ENCODE assay signal across 2 cellular contexts in the genomic region with DNA sequence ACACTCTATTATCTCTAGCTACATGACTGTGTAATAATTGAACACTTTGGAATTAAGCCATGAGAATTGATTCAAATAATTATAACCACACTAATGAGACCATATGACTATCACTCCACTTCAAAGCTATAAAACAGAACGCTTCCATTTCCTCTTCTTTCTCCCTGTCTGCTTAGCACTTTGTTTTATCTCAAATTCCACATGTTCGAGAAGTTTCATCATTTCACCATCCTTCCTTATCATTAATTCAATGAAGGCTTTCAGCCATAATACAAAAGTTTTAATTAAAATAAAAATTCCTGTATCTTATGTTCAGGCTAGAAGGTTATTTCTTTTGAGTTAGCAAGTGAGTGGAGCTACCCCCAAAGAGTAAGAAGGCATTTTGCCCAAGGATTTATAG.
TF ChIP-seq lines count a peak whose summit lies in the region.

No MANE protein-coding gene starts in this region.

TF ChIP-seq in SK-N-SH, 30 proteins besides CTCF, POLR2A, EP300 and RAD21:
- TF ChIP-seq POLR2AphosphoS5 (IDR thresholded peaks at IDR 0.05; ENCODE audit: low read depth, low read length) (no peak), EZH2phosphoT487 (IDR thresholded peaks at IDR 0.05; ENCODE audit: borderline replicate concordance, low read depth) (no peak), RCOR1 (IDR thresholded peaks at IDR 0.05; ENCODE audit: low read length) (no peak), MXI1 (IDR thresholded peaks at IDR 0.05; ENCODE audit: low read depth, low read length) (no peak), JUND (IDR thresholded peaks at IDR 0.05) (no peak), FOXJ3 (CRISPR knock-in tag; IDR thresholded peaks at IDR 0.05) (no peak), FOXM1 (IDR thresholded peaks at IDR 0.05; ENCODE audit: low read depth) (no peak), TAF1 (IDR thresholded peaks at IDR 0.05; ENCODE audit: borderline replicate concordance, low read depth, low read length) (no peak)
- TF ChIP-seq, protein P1, sequence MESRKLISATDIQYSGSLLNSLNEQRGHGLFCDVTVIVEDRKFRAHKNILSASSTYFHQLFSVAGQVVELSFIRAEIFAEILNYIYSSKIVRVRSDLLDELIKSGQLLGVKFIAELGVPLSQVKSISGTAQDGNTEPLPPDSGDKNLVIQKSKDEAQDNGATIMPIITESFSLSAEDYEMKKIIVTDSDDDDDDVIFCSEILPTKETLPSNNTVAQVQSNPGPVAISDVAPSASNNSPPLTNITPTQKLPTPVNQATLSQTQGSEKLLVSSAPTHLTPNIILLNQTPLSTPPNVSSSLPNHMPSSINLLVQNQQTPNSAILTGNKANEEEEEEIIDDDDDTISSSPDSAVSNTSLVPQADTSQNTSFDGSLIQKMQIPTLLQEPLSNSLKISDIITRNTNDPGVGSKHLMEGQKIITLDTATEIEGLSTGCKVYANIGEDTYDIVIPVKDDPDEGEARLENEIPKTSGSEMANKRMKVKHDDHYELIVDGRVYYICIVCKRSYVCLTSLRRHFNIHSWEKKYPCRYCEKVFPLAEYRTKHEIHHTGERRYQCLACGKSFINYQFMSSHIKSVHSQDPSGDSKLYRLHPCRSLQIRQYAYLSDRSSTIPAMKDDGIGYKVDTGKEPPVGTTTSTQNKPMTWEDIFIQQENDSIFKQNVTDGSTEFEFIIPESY (IDR thresholded peaks at IDR 0.05; ENCODE audit: borderline replicate concordance, low read depth), result no peak
- TF ChIP-seq, protein P2, sequence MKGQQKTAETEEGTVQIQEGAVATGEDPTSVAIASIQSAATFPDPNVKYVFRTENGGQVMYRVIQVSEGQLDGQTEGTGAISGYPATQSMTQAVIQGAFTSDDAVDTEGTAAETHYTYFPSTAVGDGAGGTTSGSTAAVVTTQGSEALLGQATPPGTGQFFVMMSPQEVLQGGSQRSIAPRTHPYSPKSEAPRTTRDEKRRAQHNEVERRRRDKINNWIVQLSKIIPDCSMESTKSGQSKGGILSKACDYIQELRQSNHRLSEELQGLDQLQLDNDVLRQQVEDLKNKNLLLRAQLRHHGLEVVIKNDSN (IDR thresholded peaks at IDR 0.05; ENCODE audit: borderline replicate concordance, low read depth), result no peak
- TF ChIP-seq, protein P3, sequence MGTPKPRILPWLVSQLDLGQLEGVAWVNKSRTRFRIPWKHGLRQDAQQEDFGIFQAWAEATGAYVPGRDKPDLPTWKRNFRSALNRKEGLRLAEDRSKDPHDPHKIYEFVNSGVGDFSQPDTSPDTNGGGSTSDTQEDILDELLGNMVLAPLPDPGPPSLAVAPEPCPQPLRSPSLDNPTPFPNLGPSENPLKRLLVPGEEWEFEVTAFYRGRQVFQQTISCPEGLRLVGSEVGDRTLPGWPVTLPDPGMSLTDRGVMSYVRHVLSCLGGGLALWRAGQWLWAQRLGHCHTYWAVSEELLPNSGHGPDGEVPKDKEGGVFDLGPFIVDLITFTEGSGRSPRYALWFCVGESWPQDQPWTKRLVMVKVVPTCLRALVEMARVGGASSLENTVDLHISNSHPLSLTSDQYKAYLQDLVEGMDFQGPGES (IDR thresholded peaks at IDR 0.05; ENCODE audit: low read depth, low read length), result no peak

TF ChIP-seq in K562, 482 proteins besides CTCF, POLR2A, EP300 and RAD21:
- TF ChIP-seq CBFA2T3 (IDR thresholded peaks at IDR 0.05), result peak; percentile 40; the same call in 1 of the 2 replicates
- TF ChIP-seq MED1 (CRISPR knock-in tag; IDR thresholded peaks at IDR 0.05; ENCODE audit: borderline replicate concordance), result no peak
- peak; percentile 13; the same call in 1 of the 2 replicates for TF ChIP-seq MYC (IDR thresholded peaks at IDR 0.05; ENCODE audit: low read depth, low read length)
- TF ChIP-seq MYC (CRISPR knock-in tag; IDR thresholded peaks at IDR 0.05; ENCODE audit: borderline replicate concordance, low read depth), result no peak
- TF ChIP-seq SMARCA4 (IDR thresholded peaks at IDR 0.05), result 0 out of 2 replicates have a peak, but pooled peaks have one; percentile 12
- TF ChIP-seq, protein P4, sequence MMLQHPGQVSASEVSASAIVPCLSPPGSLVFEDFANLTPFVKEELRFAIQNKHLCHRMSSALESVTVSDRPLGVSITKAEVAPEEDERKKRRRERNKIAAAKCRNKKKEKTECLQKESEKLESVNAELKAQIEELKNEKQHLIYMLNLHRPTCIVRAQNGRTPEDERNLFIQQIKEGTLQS (IDR thresholded peaks at IDR 0.05), result peak; percentile 56; the same call in 1 of the 2 replicates
- TF ChIP-seq, protein P4 (CRISPR knock-in tag; conservative IDR thresholded peaks at IDR 0.05), result no peak
- peak; percentile 52; the same call in 1 of the 2 replicates for TF ChIP-seq TEAD4 (IDR thresholded peaks at IDR 0.05; ENCODE audit: low read length)
- no peak for TF ChIP-seq TEAD4 (CRISPR knock-in tag; IDR thresholded peaks at IDR 0.05; ENCODE audit: borderline replicate concordance)
- TF ChIP-seq TCF3 (CRISPR knock-in tag; IDR thresholded peaks at IDR 0.05), result peak; percentile 60
- TF ChIP-seq POLR2H (tag; IDR thresholded peaks at IDR 0.05; ENCODE audit: low read depth), result 0 out of 2 replicates have a peak, but pooled peaks have one; percentile 31
- 0 out of 2 replicates have a peak, but pooled peaks have one; percentile 16 for TF ChIP-seq ZNF589 (CRISPR knock-in tag; IDR thresholded peaks at IDR 0.05; ENCODE audit: low read depth)
- TF ChIP-seq, protein P5, sequence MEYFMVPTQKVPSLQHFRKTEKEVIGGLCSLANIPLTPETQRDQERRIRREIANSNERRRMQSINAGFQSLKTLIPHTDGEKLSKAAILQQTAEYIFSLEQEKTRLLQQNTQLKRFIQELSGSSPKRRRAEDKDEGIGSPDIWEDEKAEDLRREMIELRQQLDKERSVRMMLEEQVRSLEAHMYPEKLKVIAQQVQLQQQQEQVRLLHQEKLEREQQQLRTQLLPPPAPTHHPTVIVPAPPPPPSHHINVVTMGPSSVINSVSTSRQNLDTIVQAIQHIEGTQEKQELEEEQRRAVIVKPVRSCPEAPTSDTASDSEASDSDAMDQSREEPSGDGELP (CRISPR knock-in tag; IDR thresholded peaks at IDR 0.05; ENCODE audit: borderline replicate concordance), result no peak
- 0 out of 2 replicates have a peak, but pooled peaks have one; percentile 34 for TF ChIP-seq ZNF24 (IDR thresholded peaks at IDR 0.05)
- no peak for TF ChIP-seq CXXC5 (CRISPR knock-in tag; IDR thresholded peaks at IDR 0.05)
- TF ChIP-seq TRIM24 (IDR thresholded peaks at IDR 0.05), result peak in 1 of 2 experiments; percentile 46; a peak in 1 of 4 replicates
- TF ChIP-seq TAL1 (IDR thresholded peaks at IDR 0.05), result peak; percentile 51
- no peak for TF ChIP-seq DPF2 (IDR thresholded peaks at IDR 0.05)
- no peak for TF ChIP-seq KLF10 (CRISPR knock-in tag; IDR thresholded peaks at IDR 0.05)
- no peak for TF ChIP-seq CEBPG (CRISPR knock-in tag; IDR thresholded peaks at IDR 0.05)
- TF ChIP-seq CEBPG (tag; conservative IDR thresholded peaks at IDR 0.05 in 1 of 2, IDR thresholded peaks at IDR 0.05 in 1 of 2), result peak in 1 of 2 experiments; percentile 51; a peak in 2 of 4 replicates
- TF ChIP-seq ARID1B (IDR thresholded peaks at IDR 0.05), result peak; percentile 60
